Comparison of ENCODE assay signal across 9 cellular contexts in the genomic region with DNA sequence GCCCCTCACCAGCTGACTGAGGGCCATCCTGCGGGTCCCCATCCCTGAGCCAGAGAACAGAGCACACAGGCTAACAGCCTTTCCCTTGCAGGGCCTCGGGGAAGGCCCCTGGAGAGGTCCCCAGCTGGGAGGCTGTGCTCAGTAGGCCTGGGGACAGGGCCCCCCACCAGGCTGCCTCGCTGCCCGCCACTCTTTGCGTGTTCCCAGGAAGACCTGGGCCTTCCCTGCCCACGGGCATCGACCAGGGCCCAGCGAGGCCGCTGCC.
DNase-seq lines count a peak whose midpoint lies in the region; ATAC-seq and TF ChIP-seq lines count a peak whose summit lies in the region.
"Had no signal": no experiment of that assay in that cellular context is flagged by ENCODE, and none has a peak within 500 bp of the region (broad histone marks: within the 10 kb centered on the region; RNA-seq: fewer than 3 reads in every experiment).

No MANE protein-coding gene starts in this region.

- peaks cover 18% of the 10 kb centered on the region for H3K27me3 Mint-ChIP-seq in activated T-cell treated with anti-CD3 and anti-CD28 coated beads, Interleukin-2, amount 50 U/mL, for 24 hours

- no peak for DNase-seq in activated T-cell treated with anti-CD3 and anti-CD28 coated beads, Interleukin-2, amount 50 U/mL, for 24 hours
- no peak for DNase-seq in activated T-cell treated with anti-CD3 and anti-CD28 coated beads for 4 hours
- DNase-seq in tibial artery = no peak
- no peak for DNase-seq in activated effector memory CD4-positive, alpha-beta T cell treated with anti-CD3 and anti-CD28 coated beads, Interleukin-2, amount 50 U/mL, for 16 hours
- no peak for DNase-seq in NCI-H1436 treated with DMSO at 0.1 percent for 48 hours (lab: John Stamatoyannopoulos, UW)
- DNase-seq: AML-193 had no signal

- H3K27me3 ChIP-seq in mucosa of stomach (ENCODE audit: control insufficient read depth, insufficient read depth, low read length) (peaks cover 4% of the 10 kb centered on the region), tibial artery (peaks cover 0 to 44% of the 10 kb centered on the region in 2 donors)

- peak overlapping the region; percentile 67 for H3K4me3 Mint-ChIP-seq in activated T-cell treated with anti-CD3 and anti-CD28 coated beads, Interleukin-2, amount 50 U/mL, for 24 hours

- peak overlapping the region; percentile 61 for H3K27ac ChIP-seq in cingulate gyrus (ENCODE audit: low read depth, low read length)
- no peak overlapping the region for H3K27ac ChIP-seq in tibial artery

- no peak for ATAC-seq in GM21423 (IDR thresholded peaks at IDR 0.05; ENCODE audit: unreplicated experiment)

- H3K36me3 Mint-ChIP-seq in activated T-cell treated with anti-CD3 and anti-CD28 coated beads, Interleukin-2, amount 50 U/mL, for 24 hours (ENCODE audit: low read depth) = no peaks in the 10 kb centered on the region

- peaks cover 47% of the 10 kb centered on the region for H3K4me1 ChIP-seq in mucosa of stomach (ENCODE audit: control insufficient read depth, insufficient read depth, low read length)
- H3K4me1 ChIP-seq in tibial artery = peaks cover 0 to 29% (median 17%) of the 10 kb centered on the region in 4 donors

- intact Hi-C loops in tibial artery (cut with DNase I; ENCODE audit: low total_unique reads) = no loop called here

- no peak overlapping the region for H3K27ac Mint-ChIP-seq in activated T-cell treated with anti-CD3 and anti-CD28 coated beads, Interleukin-2, amount 50 U/mL, for 24 hours

- H3K4me3 ChIP-seq in mucosa of stomach (ENCODE audit: low read length) = peak overlapping the region; percentile 69
- H3K4me3 ChIP-seq in tibial artery = peak overlapping the region; percentile 55 to 72

- H3K9ac ChIP-seq in mucosa of stomach (ENCODE audit: low read length) = peak overlapping the region; percentile 79

- H3K36me3 ChIP-seq in mucosa of stomach (ENCODE audit: control insufficient read depth, insufficient read depth, low read length) = no peaks in the 10 kb centered on the region
- H3K36me3 ChIP-seq in tibial artery = no peaks in the 10 kb centered on the region

- no peaks in the 10 kb centered on the region for H3K9me3 Mint-ChIP-seq in activated T-cell treated with anti-CD3 and anti-CD28 coated beads, Interleukin-2, amount 50 U/mL, for 24 hours

- peaks cover 9% of the 10 kb centered on the region for H3K4me1 Mint-ChIP-seq in activated T-cell treated with anti-CD3 and anti-CD28 coated beads, Interleukin-2, amount 50 U/mL, for 24 hours (ENCODE audit: low read depth)

- H3K9me3 ChIP-seq in mucosa of stomach (ENCODE audit: control insufficient read depth, low read length) (no peaks in the 10 kb centered on the region), tibial artery (no peaks in the 10 kb centered on the region)

- TF ChIP-seq CTCF in tibial artery (IDR thresholded peaks at IDR 0.05) = no peak
